Comparison of ENCODE assay signal across 19 cellular contexts in genomic region chr19:16002985-16003384, GRCh38. TPM values are rescaled to one million over a fixed set of nuclear protein-coding genes. Genes with fewer than 3 reads are reported as not detected.
"Had no signal": no experiment of that assay in that cellular context is flagged by ENCODE, and none has a peak within 500 bp of the region (broad histone marks: within the 10 kb centered on the region; RNA-seq: fewer than 3 reads in every experiment).

No MANE protein-coding gene starts in this region.

- H3K4me1 ChIP-seq: pancreas had no signal

- FAIRE-seq: bronchial epithelial cell, endothelial cell of umbilical vein, islet of Langerhans, pancreas, TTC549 had no signal

- ATAC-seq: activated naive CD8-positive, alpha-beta T cell treated with anti-CD3 and anti-CD28 coated beads, Interleukin-2, amount 50 U/mL, for 24 hours had no signal

- H3K27me3 Mint-ChIP-seq: activated naive CD8-positive, alpha-beta T cell treated with anti-CD3 and anti-CD28 coated beads, Interleukin-2, amount 50 U/mL, for 24 hours had no signal

- H3K4me3 ChIP-seq: transverse colon had no signal

- H3K4me3 Mint-ChIP-seq: neural crest cell had no signal

- H3K36me3 ChIP-seq: ascending aorta, pancreas, transverse colon had no signal

- H3K4me1 Mint-ChIP-seq: neural crest cell had no signal

- H3K9me3 Mint-ChIP-seq: activated naive CD8-positive, alpha-beta T cell treated with anti-CD3 and anti-CD28 coated beads, Interleukin-2, amount 50 U/mL, for 24 hours had no signal

- H3K9me3 ChIP-seq: ascending aorta, pancreas, transverse colon had no signal

- H3K27me3 ChIP-seq: ascending aorta, pancreas, transverse colon had no signal

- DNase-seq: activated CD4-positive, alpha-beta T cell treated with anti-CD3 and anti-CD28 coated beads, Interleukin-2, amount 50 U/mL, for 1 hour; activated gamma-delta T cell; activated naive CD8-positive, alpha-beta T cell treated with anti-CD3 and anti-CD28 coated beads, Interleukin-2, amount 50 U/mL, for 24 hours; activated T-cell treated with anti-CD3 and anti-CD28 coated beads, Interleukin-2, amount 50 U/mL, for 1 hour; foreskin melanocyte; head of caudate nucleus; pancreas; stimulated activated CD4-positive, alpha-beta T cell treated with anti-CD3 and anti-CD28 coated beads, Interleukin-15, amount 100 ng/mL, for 24 hours; stimulated activated CD4-positive, alpha-beta T cell treated with anti-CD3 and anti-CD28 coated beads, Interleukin-4, amount 100 ng/mL, for 24 hours; transverse colon had no signal

RNA-seq across cellular contexts. Expression of gene OR10H4, which starts 54.2 kb away (rescaled TPM):
- total RNA-seq: ascending aorta; bronchial epithelial cell; endothelial cell of umbilical vein; lung microvascular endothelial cell; neural crest cell; pancreas; subcutaneous adipose tissue; T-helper 1 cell treated with Interleukin-12 subunit alpha and Interleukin-12 subunit beta and Interleukin-4 antibody, amounts not matched to agents 30 ng/mL and 1 ng/mL, for 36 hours; transverse colon had no signal
- polyA plus RNA-seq: endothelial cell of umbilical vein, pancreas had no signal
